In genomic region chr9:80175286-80175906, GRCh38 we compare ENCODE assay signal across 1 cellular context.
TF ChIP-seq lines count a peak whose summit lies in the region.

No MANE protein-coding gene starts in this region.

TF ChIP-seq in K562, 482 proteins besides CTCF, POLR2A, EP300 and RAD21 (continued from another document):
- no peak for TF ChIP-seq NKRF (IDR thresholded peaks at IDR 0.05; ENCODE audit: borderline replicate concordance)
- no peak for TF ChIP-seq PYGO2 (tag; IDR thresholded peaks at IDR 0.05)
- TF ChIP-seq ILK (tag; IDR thresholded peaks at IDR 0.05; ENCODE audit: borderline replicate concordance, low read depth), result no peak
- no peak for TF ChIP-seq NFE2L1 (tag; IDR thresholded peaks at IDR 0.05; ENCODE audit: borderline replicate concordance, low read depth)
- no peak for TF ChIP-seq ZFP1 (CRISPR knock-in tag; IDR thresholded peaks at IDR 0.05)
- no peak for TF ChIP-seq HMBOX1 (IDR thresholded peaks at IDR 0.05)
- TF ChIP-seq FOXP4 (CRISPR knock-in tag; IDR thresholded peaks at IDR 0.05; ENCODE audit: borderline replicate concordance), result no peak
TF ChIP-seq in K562: peak in this region for 0.
